17 cellular contexts compared by ENCODE assay signal in genomic region chr6:90249458-90249857, GRCh38. TPM values are rescaled to one million over a fixed set of nuclear protein-coding genes. Genes with fewer than 3 reads are reported as not detected.
DNase-seq lines count a peak whose midpoint lies in the region; ATAC-seq and TF ChIP-seq lines count a peak whose summit lies in the region.
"Had no signal": no experiment of that assay in that cellular context is flagged by ENCODE, and none has a peak within 500 bp of the region (broad histone marks: within the 10 kb centered on the region; RNA-seq: fewer than 3 reads in every experiment).

No MANE protein-coding gene starts in this region.

- no peak overlapping the region for H3K18ac ChIP-seq in mesendoderm (ENCODE audit: low read length)

- H2AFZ ChIP-seq in OCI-LY3 (ENCODE audit: low read depth, low read length), result no peak overlapping the region
- H2AFZ ChIP-seq: GM23338 had no signal

- intact Hi-C loops in activated B cell treated with CpG ODN at 0.5 μM for 24 hours (cut with micrococcal nuclease), result loop anchor here (2.0 kb wide), 1 partner anchor 15 kb away; no protein-coding TSS in a partner anchor

- no peak overlapping the region for H2BK5ac ChIP-seq in mesendoderm (ENCODE audit: low read length)

- no peak overlapping the region for H3K4me3 ChIP-seq in OCI-LY3 (ENCODE audit: low read length)
- no peak overlapping the region for H3K4me3 ChIP-seq in mesendoderm (ENCODE audit: low read length)
- H3K4me3 ChIP-seq: BLaER1 treated with 17β-estradiol and CSF1 and Interleukin-3, amounts not matched to agents 10 nM and 100 nM; colonic mucosa; GM23338; right lobe of liver had no signal

- peak overlapping the region; percentile 51; the same call in 1 of the 2 replicates for H3K4me2 ChIP-seq in OCI-LY3 (ENCODE audit: low read length)
- no peak overlapping the region for H3K4me2 ChIP-seq in mesendoderm (ENCODE audit: low read length)
- H3K4me2 ChIP-seq: BLaER1 treated with 17β-estradiol and CSF1 and Interleukin-3, amounts not matched to agents 10 nM and 100 nM; GM23338 had no signal

- peaks cover 55% of the 10 kb centered on the region for H3K4me1 Mint-ChIP-seq in activated B cell treated with CpG ODN at 0.5 μM for 24 hours
- peaks cover 87% of the 10 kb centered on the region for H3K4me1 Mint-ChIP-seq in activated naive CD4-positive, alpha-beta T cell treated with anti-CD3 and anti-CD28 coated beads, Interleukin-2, amount 50 U/mL, for 24 hours
- H3K4me1 Mint-ChIP-seq: GM23338 had no signal

- H4K8ac ChIP-seq in mesendoderm (ENCODE audit: low read depth, low read length), result no peak overlapping the region

- H3K9me3 Mint-ChIP-seq in activated B cell treated with CpG ODN at 0.5 μM for 24 hours, result no peaks in the 10 kb centered on the region
- H3K9me3 Mint-ChIP-seq in activated naive CD4-positive, alpha-beta T cell treated with anti-CD3 and anti-CD28 coated beads, Interleukin-2, amount 50 U/mL, for 24 hours, result peaks cover 9% of the 10 kb centered on the region
- H3K9me3 Mint-ChIP-seq: GM23338, immature natural killer cell had no signal

- H2BK15ac ChIP-seq in mesendoderm (replicated peaks; ENCODE audit: low read depth), result no peak overlapping the region

- H3K79me2 ChIP-seq in OCI-LY3 (ENCODE audit: low read length) (no peaks in the 10 kb centered on the region), mesendoderm (ENCODE audit: control insufficient read depth, insufficient read depth, low read length) (no peaks in the 10 kb centered on the region)

- no CpG with 5 or more reads among the region's 8 CpGs for WGBS in mesendoderm (ENCODE audit: extremely low coverage, insufficient coverage, low lambda C conversion rate)

- CTCF ChIA-PET in activated B cell treated with CpG ODN at 0.5 μM for 24 hours (lab: Charles Lee), result interaction anchor here (1.1 kb wide), 1 partner anchor 14 kb away, joined by 3 read pairs; no protein-coding TSS in a partner anchor

- POLR2A ChIA-PET in activated B cell treated with CpG ODN at 0.5 μM for 24 hours (lab: Charles Lee), result interaction anchor here (0.6 to 1.7 kb wide), 4 partner anchors 24 to 47 kb away, joined by 4 to 10 read pairs (median 8); no protein-coding TSS in a partner anchor

- H3K27ac Mint-ChIP-seq in activated B cell treated with CpG ODN at 0.5 μM for 24 hours, result peak overlapping the region; percentile 81
- peak overlapping the region; percentile 100 for H3K27ac Mint-ChIP-seq in activated naive CD4-positive, alpha-beta T cell treated with anti-CD3 and anti-CD28 coated beads, Interleukin-2, amount 50 U/mL, for 24 hours
- H3K27ac Mint-ChIP-seq: GM23338 had no signal

- H4K20me1 ChIP-seq in OCI-LY3 (ENCODE audit: insufficient read depth, low read length), result no peaks in the 10 kb centered on the region

- peak overlapping the region; percentile 73; the same call in 1 of the 2 replicates for H3K27ac ChIP-seq in OCI-LY3 (ENCODE audit: low read length)
- no peak overlapping the region for H3K27ac ChIP-seq in mesendoderm (ENCODE audit: low read depth, low read length)
- H3K27ac ChIP-seq: BLaER1 treated with 17β-estradiol and CSF1 and Interleukin-3, amounts not matched to agents 10 nM and 100 nM; colonic mucosa; epithelial cell of prostate; right lobe of liver had no signal

- H3K23ac ChIP-seq in mesendoderm (ENCODE audit: low read length), result no peak overlapping the region

- peaks cover 47% of the 10 kb centered on the region for H3K36me3 Mint-ChIP-seq in activated B cell treated with CpG ODN at 0.5 μM for 24 hours (ENCODE audit: low read depth)
- peaks cover 38% of the 10 kb centered on the region for H3K36me3 Mint-ChIP-seq in activated naive CD4-positive, alpha-beta T cell treated with anti-CD3 and anti-CD28 coated beads, Interleukin-2, amount 50 U/mL, for 24 hours
- H3K36me3 Mint-ChIP-seq: immature natural killer cell had no signal

- no peak overlapping the region for H3K4ac ChIP-seq in mesendoderm (ENCODE audit: low read depth, low read length)

- H3K9me3 ChIP-seq in OCI-LY3 (ENCODE audit: insufficient read depth, low read length), result no peaks in the 10 kb centered on the region
- H3K9me3 ChIP-seq: BLaER1 treated with 17β-estradiol and CSF1 and Interleukin-3, amounts not matched to agents 10 nM and 100 nM; colonic mucosa; right lobe of liver had no signal

- ATAC-seq in activated B cell treated with CpG ODN at 0.5 μM for 24 hours (ENCODE audit: low read depth), result peak; percentile 79
- ATAC-seq: GM23338, right lobe of liver had no signal

- H2BK120ac ChIP-seq in mesendoderm (ENCODE audit: low read depth, low read length), result no peak overlapping the region

- H3K27me3 ChIP-seq in OCI-LY3 (ENCODE audit: low read depth, low read length) (no peaks in the 10 kb centered on the region), mesendoderm (ENCODE audit: insufficient read depth, low read length, poor library complexity) (no peaks in the 10 kb centered on the region)
- H3K27me3 ChIP-seq: BLaER1 treated with 17β-estradiol and CSF1 and Interleukin-3, amounts not matched to agents 10 nM and 100 nM; colonic mucosa; right lobe of liver had no signal

- no peaks in the 10 kb centered on the region for H3K27me3 Mint-ChIP-seq in activated B cell treated with CpG ODN at 0.5 μM for 24 hours
- no peaks in the 10 kb centered on the region for H3K27me3 Mint-ChIP-seq in activated naive CD4-positive, alpha-beta T cell treated with anti-CD3 and anti-CD28 coated beads, Interleukin-2, amount 50 U/mL, for 24 hours

- no peak overlapping the region for H3K56ac ChIP-seq in mesendoderm (ENCODE audit: low read length)

- peaks cover 40% of the 10 kb centered on the region for H3K4me1 ChIP-seq in OCI-LY3 (ENCODE audit: low read length)
- no peaks in the 10 kb centered on the region for H3K4me1 ChIP-seq in mesendoderm (ENCODE audit: control insufficient read depth, low read depth, low read length)
- H3K4me1 ChIP-seq: colonic mucosa, right lobe of liver had no signal

- H4K5ac ChIP-seq in mesendoderm (ENCODE audit: low read length), result no peak overlapping the region

- no peak overlapping the region for H2AK5ac ChIP-seq in mesendoderm (ENCODE audit: low read length)

- no peak overlapping the region for H3K9ac ChIP-seq in OCI-LY3 (ENCODE audit: low read length)
- no peak overlapping the region for H3K9ac ChIP-seq in mesendoderm (ENCODE audit: low read length)
- H3K9ac ChIP-seq: BLaER1 treated with 17β-estradiol and CSF1 and Interleukin-3, amounts not matched to agents 10 nM and 100 nM had no signal

- no peaks in the 10 kb centered on the region for H3K36me3 ChIP-seq in OCI-LY3 (replicated peaks; ENCODE audit: low read depth, low read length)
- H3K36me3 ChIP-seq in mesendoderm (ENCODE audit: control insufficient read depth, insufficient read depth, low read length), result no peaks in the 10 kb centered on the region
- H3K36me3 ChIP-seq: colonic mucosa, right lobe of liver had no signal

- H3K79me1 ChIP-seq in mesendoderm (ENCODE audit: low read length), result no peaks in the 10 kb centered on the region

- TF ChIP-seq CTCF in OCI-LY3 (IDR thresholded peaks at IDR 0.05; ENCODE audit: low read depth, low read length) (no peak), activated B cell treated with CpG ODN at 0.5 μM for 24 hours (IDR thresholded peaks at IDR 0.05) (no peak)

- DNase-seq in activated B cell treated with CpG ODN at 0.5 μM for 24 hours (no peak), 8988T (no peak), amniotic stem cell (lab: John Stamatoyannopoulos, UW) (no peak), mesendoderm (no peak)
- DNase-seq in stimulated activated CD4-positive, alpha-beta T cell treated with anti-CD3 and anti-CD28 coated beads, Interleukin-4, amount 100 ng/mL, for 1 hour, result peak; percentile 39
- DNase-seq: colonic mucosa, DMS79 treated with DMSO at 0.1 percent for 48 hours, immature natural killer cell, MM.1S, NCI-H2029, NCI-H526, right lobe of liver had no signal

- H3K4me3 Mint-ChIP-seq in activated B cell treated with CpG ODN at 0.5 μM for 24 hours, result no peak overlapping the region
- H3K4me3 Mint-ChIP-seq in activated naive CD4-positive, alpha-beta T cell treated with anti-CD3 and anti-CD28 coated beads, Interleukin-2, amount 50 U/mL, for 24 hours, result peak overlapping the region; percentile 76
- H3K4me3 Mint-ChIP-seq: GM23338, immature natural killer cell had no signal

RNA-seq across cellular contexts. Expression of gene BACH2, which starts 47.2 kb away (rescaled TPM):
- 79.6 and 90.4 TPM in 2 replicates for total RNA-seq in activated B cell treated with CpG ODN at 0.5 μM for 24 hours
- polyA plus RNA-seq in mesendoderm (2013, experiment 1 of 2), result 1.8 TPM
- polyA plus RNA-seq in mesendoderm (2013, experiment 2 of 2), result 2.1 TPM
